Comparison of ENCODE assay signal across 20 cellular contexts in the genomic region with DNA sequence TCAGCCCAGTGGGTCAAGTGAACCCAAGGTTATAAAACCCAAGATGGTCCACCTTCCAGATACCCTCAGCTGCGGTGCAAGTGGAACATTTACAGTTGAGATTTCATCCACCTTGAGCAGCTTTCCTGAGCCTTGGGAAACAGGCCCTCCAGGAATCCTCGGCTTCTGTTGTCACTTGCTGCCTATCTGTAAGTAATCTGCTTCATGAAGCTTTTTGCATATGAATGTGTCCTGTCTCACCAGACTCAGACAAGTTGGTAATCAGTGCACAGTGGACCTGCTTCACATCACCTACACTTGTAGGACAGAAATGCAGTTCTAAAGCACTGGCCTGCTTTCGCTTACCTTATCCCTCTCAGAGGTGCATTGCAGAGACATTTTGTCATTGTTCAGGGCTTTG.
"Had no signal": no experiment of that assay in that cellular context is flagged by ENCODE, and none has a peak within 500 bp of the region (broad histone marks: within the 10 kb centered on the region; RNA-seq: fewer than 3 reads in every experiment).

No MANE protein-coding gene starts in this region.

- H3K9me3 Mint-ChIP-seq: natural killer cell treated with Interleukin-12 subunit alpha and Interleukin-12 subunit beta and Interleukin-15 and Interleukin-18, amount 100 ng/mL, for 72 hours; stimulated activated memory B cell treated with anti-CD40 and anti-IgM and Interleukin-4, amounts not matched to agents 10 μg/mL and 1 μg/mL and 100 μg/mL, for 72 hours; stimulated activated naive CD8-positive, alpha-beta T cell treated with anti-CD3 and anti-CD28 coated beads, Interleukin-15, Interleukin-2, amounts not matched to agents 100 ng/mL and 50 ng/mL, for 24 hours; type B pancreatic cell had no signal

- H3K4me1 Mint-ChIP-seq: stimulated activated memory B cell treated with anti-CD40 and anti-IgM and Interleukin-4, amounts not matched to agents 10 μg/mL and 1 μg/mL and 100 μg/mL, for 72 hours had no signal

- FAIRE-seq: small intestine had no signal

- H3K27ac Mint-ChIP-seq: natural killer cell treated with Interleukin-12 subunit alpha and Interleukin-12 subunit beta and Interleukin-15 and Interleukin-18, amount 100 ng/mL, for 72 hours; stimulated activated memory B cell treated with anti-CD40 and anti-IgM and Interleukin-4, amounts not matched to agents 10 μg/mL and 1 μg/mL and 100 μg/mL, for 72 hours; stimulated activated naive CD8-positive, alpha-beta T cell treated with anti-CD3 and anti-CD28 coated beads, Interleukin-15, Interleukin-2, amounts not matched to agents 100 ng/mL and 50 ng/mL, for 24 hours; type B pancreatic cell had no signal

- DNase-seq: central memory CD4-positive, alpha-beta T cell; effector CD4-positive, alpha-beta T cell; foreskin melanocyte; heart left ventricle; hippocampal formation; kidney glomerular epithelial cell; mammary epithelial cell; midbrain; posterior cingulate gyrus; small intestine; stimulated activated CD4-positive, alpha-beta T cell treated with anti-CD3 and anti-CD28 coated beads, Interleukin-4, amount 100 ng/mL, for 1 hour; uterus had no signal

- H3K4me1 ChIP-seq: right atrium auricular region, uterus had no signal

- H3K27me3 Mint-ChIP-seq: natural killer cell treated with Interleukin-12 subunit alpha and Interleukin-12 subunit beta and Interleukin-15 and Interleukin-18, amount 100 ng/mL, for 72 hours; stimulated activated memory B cell treated with anti-CD40 and anti-IgM and Interleukin-4, amounts not matched to agents 10 μg/mL and 1 μg/mL and 100 μg/mL, for 72 hours; stimulated activated naive CD8-positive, alpha-beta T cell treated with anti-CD3 and anti-CD28 coated beads, Interleukin-15, Interleukin-2, amounts not matched to agents 100 ng/mL and 50 ng/mL, for 24 hours; type B pancreatic cell had no signal

- H3K4me3 ChIP-seq: coronary artery, heart left ventricle, right atrium auricular region, thoracic aorta, uterus had no signal

- H3K36me3 ChIP-seq: thoracic aorta, uterus had no signal

- ATAC-seq: heart left ventricle; left lobe of liver; natural killer cell treated with Interleukin-12 subunit alpha and Interleukin-12 subunit beta and Interleukin-15 and Interleukin-18, amount 100 ng/mL, for 72 hours; stimulated activated memory B cell treated with anti-CD40 and anti-IgM and Interleukin-4, amounts not matched to agents 10 μg/mL and 1 μg/mL and 100 μg/mL, for 72 hours had no signal

- H3K4me3 Mint-ChIP-seq: natural killer cell treated with Interleukin-12 subunit alpha and Interleukin-12 subunit beta and Interleukin-15 and Interleukin-18, amount 100 ng/mL, for 72 hours; stimulated activated memory B cell treated with anti-CD40 and anti-IgM and Interleukin-4, amounts not matched to agents 10 μg/mL and 1 μg/mL and 100 μg/mL, for 72 hours; stimulated activated naive CD8-positive, alpha-beta T cell treated with anti-CD3 and anti-CD28 coated beads, Interleukin-15, Interleukin-2, amounts not matched to agents 100 ng/mL and 50 ng/mL, for 24 hours; type B pancreatic cell had no signal

- H3K27me3 ChIP-seq: heart left ventricle, right atrium auricular region, uterus had no signal

- H3K9me3 ChIP-seq: heart left ventricle, right atrium auricular region, thoracic aorta, uterus had no signal

- H3K27ac ChIP-seq: coronary artery, heart left ventricle, right atrium auricular region, thoracic aorta, uterus had no signal
